In genomic region chr7:76513817-76514799, GRCh38 we compare ENCODE assay signal across 23 cellular contexts. TPM values are rescaled to one million over a fixed set of nuclear protein-coding genes. Genes with fewer than 3 reads are reported as not detected.
DNase-seq lines count a peak whose midpoint lies in the region; ATAC-seq, FAIRE-seq and TF ChIP-seq lines count a peak whose summit lies in the region.
"Had no signal": no experiment of that assay in that cellular context is flagged by ENCODE, and none has a peak within 500 bp of the region (broad histone marks: within the 10 kb centered on the region; RNA-seq: fewer than 3 reads in every experiment).

No MANE protein-coding gene starts in this region.

- FAIRE-seq in H1 (lab: Jason Lieb, UNC), result no peak
- FAIRE-seq: colon, GM12892, pancreas had no signal

- peak; percentile 0 for DNase-seq in ACHN
- DNase-seq in GM20000 (ENCODE audit: low spot score), result peak; percentile 12
- DNase-seq in H1 (ENCODE audit: low read depth in 1 of 2, low spot score in 2 of 2), result no peak
- DNase-seq in osteocyte (ENCODE audit: extremely low spot score, unreplicated experiment), result peak; percentile 80
- no peak for DNase-seq in NCI-H226
- no peak for DNase-seq in NCI-H748 (lab: John Stamatoyannopoulos, UW; ENCODE audit: unreplicated experiment)
- DNase-seq: activated CD4-positive, alpha-beta T cell treated with anti-CD3 and anti-CD28 coated beads for 48 hours; activated gamma-delta T cell; brain microvascular endothelial cell; CD8-positive, alpha-beta memory T cell; DMS79; NCI-H2107; SHP77; stimulated activated CD4-positive, alpha-beta T cell treated with anti-CD3 and anti-CD28 coated beads, Interleukin-1b, Interleukin-23, amount 100 ng/mL, for 48 hours had no signal

- no peaks in the 10 kb centered on the region for H3K79me2 ChIP-seq in H1 (ENCODE audit: control insufficient read depth in 1 of 2, insufficient read depth in 2 of 2, low read length in 2 of 2)

- in situ Hi-C loops in ACHN (cut with HindIII; ENCODE audit: low pct_ligation_motif_present, low pct_unique_long_range_greater_than_20kb, low sequenced_read_pairs), result no loop called here

- H2BK12ac ChIP-seq in H1 (ENCODE audit: low read depth, low read length), result no peak overlapping the region

- H3K4me3 ChIP-seq in H1 (ENCODE audit: extremely low read depth in 1 of 4, insufficient read depth in 2 of 4, low read depth in 3 of 4, low read length in 4 of 4), result no peak overlapping the region
- H3K4me3 ChIP-seq: HAP-1, heart left ventricle, pancreas had no signal

- no peak overlapping the region for H3K18ac ChIP-seq in H1 (ENCODE audit: extremely low read depth, low read length)

- H3K79me1 ChIP-seq in H1 (ENCODE audit: low read depth, low read length), result no peaks in the 10 kb centered on the region

- H3K56ac ChIP-seq in H1 (replicated peaks; ENCODE audit: insufficient read length, low read depth, low read length), result no peak overlapping the region

- H4K91ac ChIP-seq in H1 (replicated peaks; ENCODE audit: insufficient read length, low read length), result no peak overlapping the region

- TF ChIP-seq EP300 in H1 (IDR thresholded peaks at IDR 0.05; ENCODE audit: borderline replicate concordance in 1 of 2, low read depth in 2 of 2, low read length in 2 of 2), result no peak

- H3K4ac ChIP-seq in H1 (replicated peaks; ENCODE audit: insufficient read length, low read depth, low read length), result no peak overlapping the region

- H4K8ac ChIP-seq in H1 (ENCODE audit: extremely low read depth, insufficient read depth, low read length), result 0 out of 2 replicates have a peak overlapping the region, but pooled peaks have one; percentile 5

- H3K9me3 ChIP-seq in H1 (ENCODE audit: insufficient read depth in 2 of 2, low read depth in 1 of 2, low read length in 1 of 2), result no peaks in the 10 kb centered on the region
- H3K9me3 ChIP-seq: HAP-1, heart left ventricle, pancreas had no signal

- no peaks in the 10 kb centered on the region for H3K23me2 ChIP-seq in H1 (ENCODE audit: low read depth, low read length)

- no peak overlapping the region for H2AK5ac ChIP-seq in H1 (ENCODE audit: low read depth, low read length)

- H4K5ac ChIP-seq in H1 (ENCODE audit: insufficient read length, low read depth, low read length), result no peak overlapping the region

- H2BK20ac ChIP-seq in H1 (ENCODE audit: low read length), result no peak overlapping the region

- H3K4me1 ChIP-seq in H1 (replicated peaks in 1 of 4; ENCODE audit: control insufficient read depth in 3 of 4, insufficient read depth in 4 of 4, low read length in 3 of 4), result peaks cover 0 to 17% (median 11%) of the 10 kb centered on the region in 4 experiments; a peak in 6 of 7 replicates
- H3K4me1 ChIP-seq: pancreas had no signal

- H3K9me3 Mint-ChIP-seq in osteocyte (ENCODE audit: unreplicated experiment), result no peaks in the 10 kb centered on the region
- H3K9me3 Mint-ChIP-seq: CD8-positive, alpha-beta memory T cell; stimulated activated memory B cell treated with anti-CD40 and anti-IgM and Interleukin-4, amounts not matched to agents 10 μg/mL and 1 μg/mL and 100 μg/mL, for 72 hours; T-cell had no signal

- H3K9ac ChIP-seq in H1 (replicated peaks in 1 of 4; ENCODE audit: extremely low read depth in 1 of 4, low read depth in 3 of 4, low read length in 3 of 4), result no peak overlapping the region

- H3K27ac Mint-ChIP-seq in osteocyte (ENCODE audit: unreplicated experiment), result no peak overlapping the region
- H3K27ac Mint-ChIP-seq: CD8-positive, alpha-beta memory T cell; stimulated activated memory B cell treated with anti-CD40 and anti-IgM and Interleukin-4, amounts not matched to agents 10 μg/mL and 1 μg/mL and 100 μg/mL, for 72 hours; T-cell had no signal

- no peak overlapping the region for H3K4me2 ChIP-seq in H1 (ENCODE audit: insufficient read depth in 1 of 2, low read depth in 2 of 2, low read length in 2 of 2)

- H2BK120ac ChIP-seq in H1 (replicated peaks; ENCODE audit: low read depth, low read length), result no peak overlapping the region

- no peak overlapping the region for H2AFZ ChIP-seq in H1 (ENCODE audit: low read length)

- no peak for TF ChIP-seq RAD21 in H1 (IDR thresholded peaks at IDR 0.05 in 1 of 2, conservative IDR thresholded peaks at IDR 0.05 in 1 of 2; ENCODE audit: low read depth in 2 of 2, low read length in 2 of 2)

- CTCF ChIA-PET in H1 (lab: Charles Lee; ENCODE audit: partially characterized antibody), result interaction anchor here (1.5 kb wide), 1 partner anchor 90 kb away, joined by 4 read pairs; no protein-coding TSS in a partner anchor

- TF ChIP-seq CTCF in GM20000 (IDR thresholded peaks at IDR 0.05; ENCODE audit: extremely low read depth, missing control alignments), result no peak
- no peak for TF ChIP-seq CTCF in H1 (IDR thresholded peaks at IDR 0.05; ENCODE audit: control extremely low read depth in 1 of 3, insufficient read depth in 1 of 3, low read depth in 1 of 3, low read length in 3 of 3)
- TF ChIP-seq CTCF in osteocyte (IDR thresholded peaks at IDR 0.05), result no peak

- no peak overlapping the region for H3K23ac ChIP-seq in H1 (ENCODE audit: insufficient read length)

- POLR2A ChIA-PET in H1 (lab: Charles Lee; ENCODE audit: partially characterized antibody), result no interaction called here

- 87% methylated on average over 23 of the region's 29 CpGs; no CpG with 5 or more reads in 1 of the 2 experiments for WGBS in H1 (ENCODE audit: extremely low coverage in 1 of 2, insufficient coverage in 1 of 2, insufficient read length in 1 of 2, insufficient replicate concordance in 2 of 2, low coverage in 1 of 2, low lambda C conversion rate in 2 of 2, missing lambda C conversion rate in 1 of 2), 2 experiments

- peaks cover 18% of the 10 kb centered on the region for H3K4me1 Mint-ChIP-seq in osteocyte (ENCODE audit: unreplicated experiment)
- H3K4me1 Mint-ChIP-seq: CD8-positive, alpha-beta memory T cell; stimulated activated memory B cell treated with anti-CD40 and anti-IgM and Interleukin-4, amounts not matched to agents 10 μg/mL and 1 μg/mL and 100 μg/mL, for 72 hours had no signal

- H3K36me3 Mint-ChIP-seq in osteocyte (ENCODE audit: unreplicated experiment), result no peaks in the 10 kb centered on the region
- H3K36me3 Mint-ChIP-seq: CD8-positive, alpha-beta memory T cell; stimulated activated memory B cell treated with anti-CD40 and anti-IgM and Interleukin-4, amounts not matched to agents 10 μg/mL and 1 μg/mL and 100 μg/mL, for 72 hours; T-cell had no signal

- peaks cover 0 to 1% of the 10 kb centered on the region in 2 experiments for H4K20me1 ChIP-seq in H1 (replicated peaks in 1 of 2; ENCODE audit: control insufficient read depth in 1 of 2, insufficient read depth in 2 of 2, low read length in 2 of 2)

- no peak for TF ChIP-seq POLR2A in H1 (IDR thresholded peaks at IDR 0.05; ENCODE audit: control extremely low read depth in 1 of 2, low read depth in 2 of 2, low read length in 2 of 2)

- ATAC-seq in HG03196 (IDR thresholded peaks at IDR 0.05; ENCODE audit: unreplicated experiment), result no peak
- ATAC-seq in GM19463 (IDR thresholded peaks at IDR 0.05; ENCODE audit: unreplicated experiment), result no peak
- ATAC-seq: pancreas had no signal

- no peaks in the 10 kb centered on the region for H3K27me3 Mint-ChIP-seq in osteocyte (ENCODE audit: unreplicated experiment)
- H3K27me3 Mint-ChIP-seq: stimulated activated memory B cell treated with anti-CD40 and anti-IgM and Interleukin-4, amounts not matched to agents 10 μg/mL and 1 μg/mL and 100 μg/mL, for 72 hours; T-cell had no signal

- H3K27ac ChIP-seq in H1 (ENCODE audit: low read depth, low read length), result no peak overlapping the region
- H3K27ac ChIP-seq: brain microvascular endothelial cell, heart left ventricle, pancreas had no signal

- H3K27me3 ChIP-seq in H1 (replicated peaks in 1 of 4; ENCODE audit: control insufficient read depth in 3 of 4, extremely low read depth in 1 of 4, insufficient read depth in 3 of 4, low read length in 3 of 4), result no peaks in the 10 kb centered on the region
- H3K27me3 ChIP-seq: brain microvascular endothelial cell, heart left ventricle, pancreas had no signal

- no peak overlapping the region for H3K4me3 Mint-ChIP-seq in osteocyte (ENCODE audit: unreplicated experiment)
- H3K4me3 Mint-ChIP-seq: CD8-positive, alpha-beta memory T cell; stimulated activated memory B cell treated with anti-CD40 and anti-IgM and Interleukin-4, amounts not matched to agents 10 μg/mL and 1 μg/mL and 100 μg/mL, for 72 hours; T-cell had no signal

- H2BK5ac ChIP-seq in H1 (ENCODE audit: low read depth, low read length), result no peak overlapping the region

- no peak overlapping the region for H2BK15ac ChIP-seq in H1 (ENCODE audit: low read length)

- H3K14ac ChIP-seq in H1 (ENCODE audit: insufficient read length), result no peak overlapping the region

- no peaks in the 10 kb centered on the region for H3K36me3 ChIP-seq in H1 (ENCODE audit: control insufficient read depth in 2 of 4, insufficient read depth in 4 of 4, low read length in 3 of 4)
- H3K36me3 ChIP-seq: brain microvascular endothelial cell, HAP-1, heart left ventricle, pancreas had no signal

RNA-seq across cellular contexts. Expression of gene UPK3B, which starts 3.8 kb away (rescaled TPM):
- total RNA-seq in H1 (2021; fragmentation: NEBNext Ultra II Directional; extraction: Animal tissue kit (Norgen Biotek cat#: 25700)), result 18.4 and 20.6 TPM in 2 replicates
- 5.9 and 14.2 TPM in 2 replicates for polyA plus RNA-seq in H1 (2011; rRNA removed)
- polyA plus RNA-seq in H1 (2011; cell fraction: cytosol; rRNA removed), result 4.6 TPM
- polyA plus RNA-seq in H1 (2011; cell fraction: nucleus; rRNA removed), result 12.0 TPM
- 6.1 to 11.7 TPM (median 9.1 TPM) in 4 replicates for polyA plus RNA-seq in H1 (2012, experiment 1 of 2)
- 9.1 TPM for polyA plus RNA-seq in H1 (2012, experiment 2 of 2)
- polyA plus RNA-seq in H1 (2013, experiment 1 of 2), result 10.2 TPM
- polyA plus RNA-seq in H1 (2013, experiment 2 of 2), result 11.2 TPM
- polyA minus RNA-seq in H1 (2011; rRNA and poly(A)+ RNA removed), result 1.8 and 2.6 TPM in 2 replicates
- 14.6 TPM for polyA minus RNA-seq in H1 (2011; cell fraction: cytosol; rRNA and poly(A)+ RNA removed)
- 12.8 TPM for polyA minus RNA-seq in H1 (2011; cell fraction: nucleus; rRNA and poly(A)+ RNA removed)
- total RNA-seq in osteocyte, result 1.5 and 2.2 TPM in 2 replicates

RNA-seq across cellular contexts. Expression of gene SPDYE16, which starts 29.0 kb away (rescaled TPM):
- total RNA-seq in H1 (2021; fragmentation: NEBNext Ultra II Directional; extraction: Animal tissue kit (Norgen Biotek cat#: 25700)), result not detected in 2 replicates
- polyA plus RNA-seq in H1 (2011; rRNA removed), result 0.03 TPM in 1 of 2 replicates, not detected in the other
- not detected for polyA plus RNA-seq in H1 (2011; cell fraction: cytosol; rRNA removed)
- polyA plus RNA-seq in H1 (2011; cell fraction: nucleus; rRNA removed), result not detected
- polyA plus RNA-seq in H1 (2012, experiment 1 of 2), result 0.47 to 0.73 TPM (median 0.61 TPM) in 4 replicates
- polyA plus RNA-seq in H1 (2012, experiment 2 of 2), result not detected
- not detected for polyA plus RNA-seq in H1 (2013, experiment 1 of 2)
- polyA plus RNA-seq in H1 (2013, experiment 2 of 2), result 0.06 TPM
- polyA minus RNA-seq in H1 (2011; rRNA and poly(A)+ RNA removed), result 0.07 and 0.22 TPM in 2 replicates
- polyA minus RNA-seq in H1 (2011; cell fraction: cytosol; rRNA and poly(A)+ RNA removed), result not detected
- not detected for polyA minus RNA-seq in H1 (2011; cell fraction: nucleus; rRNA and poly(A)+ RNA removed)
- total RNA-seq in osteocyte, result not detected in 2 replicates

RNA-seq across cellular contexts. Expression of gene DTX2, which starts 52.6 kb away (rescaled TPM):
- 55.6 and 59.1 TPM in 2 replicates for total RNA-seq in H1 (2021; fragmentation: NEBNext Ultra II Directional; extraction: Animal tissue kit (Norgen Biotek cat#: 25700))
- 37.4 and 52.3 TPM in 2 replicates for polyA plus RNA-seq in H1 (2011; rRNA removed)
- 21.2 TPM for polyA plus RNA-seq in H1 (2011; cell fraction: cytosol; rRNA removed)
- polyA plus RNA-seq in H1 (2011; cell fraction: nucleus; rRNA removed), result 51.1 TPM
- 31.3 to 36.8 TPM (median 34.1 TPM) in 4 replicates for polyA plus RNA-seq in H1 (2012, experiment 1 of 2)
- 43.6 TPM for polyA plus RNA-seq in H1 (2012, experiment 2 of 2)
- 37.5 TPM for polyA plus RNA-seq in H1 (2013, experiment 1 of 2)
- polyA plus RNA-seq in H1 (2013, experiment 2 of 2), result 39.2 TPM
- polyA minus RNA-seq in H1 (2011; rRNA and poly(A)+ RNA removed), result 14.7 and 20.1 TPM in 2 replicates
- 43.4 TPM for polyA minus RNA-seq in H1 (2011; cell fraction: cytosol; rRNA and poly(A)+ RNA removed)
- polyA minus RNA-seq in H1 (2011; cell fraction: nucleus; rRNA and poly(A)+ RNA removed), result 24.9 TPM
- total RNA-seq in osteocyte, result 29.7 and 32.6 TPM in 2 replicates

Comparison
In these comparisons a context has a peak if more than half of its experiments do, and no peak if none do; other contexts are left out.
1. DNase-seq: peak in ACHN (single experiment), GM20000 (single experiment) and osteocyte (single experiment); none in H1 (0 of 2), NCI-H226 (single experiment) and NCI-H748 (single experiment).